Comparison of ENCODE assay signal across 1 cellular context in genomic region chr12:108607981-108608600, GRCh38.
TF ChIP-seq lines count a peak whose summit lies in the region.

No MANE protein-coding gene starts in this region.

TF ChIP-seq in GM23338, 12 proteins besides CTCF, POLR2A, EP300 and RAD21 (continued from another document):
- no peak for TF ChIP-seq EZH2 (IDR thresholded peaks at IDR 0.05; ENCODE audit: low read depth, unreplicated experiment)
- TF ChIP-seq STAT1 (IDR thresholded peaks at IDR 0.05; ENCODE audit: unreplicated experiment) = no peak
- TF ChIP-seq EZH2phosphoT487 (IDR thresholded peaks at IDR 0.05; ENCODE audit: unreplicated experiment) = no peak
- no peak for TF ChIP-seq ZNF114 (CRISPR knock-in tag; IDR thresholded peaks at IDR 0.05)
- no peak for TF ChIP-seq ZNF462 (CRISPR knock-in tag; IDR thresholded peaks at IDR 0.05)
- TF ChIP-seq CREB1 (CRISPR knock-in tag; IDR thresholded peaks at IDR 0.05; ENCODE audit: low read depth) = no peak
- TF ChIP-seq ETS1 (IDR thresholded peaks at IDR 0.05) = no peak
- TF ChIP-seq JUNB (IDR thresholded peaks at IDR 0.05; ENCODE audit: unreplicated experiment) = no peak
- no peak for TF ChIP-seq ZNF331 (CRISPR knock-in tag; IDR thresholded peaks at IDR 0.05; ENCODE audit: low read depth)
